ENCODE assay signal across 8 cellular contexts in genomic region chr10:60942604-60943269, GRCh38. TPM values are rescaled to one million over a fixed set of nuclear protein-coding genes. Genes with fewer than 3 reads are reported as not detected.
DNase-seq lines count a peak whose midpoint lies in the region; ATAC-seq and TF ChIP-seq lines count a peak whose summit lies in the region.

No MANE protein-coding gene starts in this region.

- H3K9me3 ChIP-seq in Peyer's patch (no peaks in the 10 kb centered on the region), right lobe of liver (no peaks in the 10 kb centered on the region)

- H3K27me3 ChIP-seq in Peyer's patch (no peaks in the 10 kb centered on the region), right lobe of liver (no peaks in the 10 kb centered on the region)

- H3K36me3 ChIP-seq in Peyer's patch (no peaks in the 10 kb centered on the region), right lobe of liver (no peaks in the 10 kb centered on the region)

- peak overlapping the region; percentile 77 to 97 (median 90) for H3K27ac ChIP-seq in Peyer's patch
- H3K27ac ChIP-seq in cingulate gyrus (ENCODE audit: low read depth, low read length), result peak overlapping the region; percentile 99
- peak overlapping the region; percentile 81 to 98 (median 86) for H3K27ac ChIP-seq in right lobe of liver
- peak overlapping the region; percentile 99 for H3K27ac ChIP-seq in substantia nigra (ENCODE audit: low read depth, low read length, poor library complexity, severe bottlenecking)

- 1% methylated on average over 13 of the region's 13 CpGs for WGBS in right lobe of liver (ENCODE audit: insufficient coverage, low coverage, low lambda C conversion rate, missing lambda C conversion rate)

- DNase-seq in NCI-H2227 (lab: John Stamatoyannopoulos, UW; ENCODE audit: unreplicated experiment) (peak; percentile 29), NCI-H2227 treated with DMSO at 0.1 percent for 48 hours (lab: John Stamatoyannopoulos, UW) (no peak), HFF-Myc (ENCODE audit: extremely low read depth, low read depth) (no peak), Peyer's patch (peak; percentile 51 to 82 (median 71)), right lobe of liver (peak; percentile 60 to 64 (median 61)), substantia nigra (lab: John Stamatoyannopoulos, UW) (peak in 39 of 49 donors; percentile 8 to 69 (median 33)), hepatic stellate cell (ENCODE audit: low spot score) (no peak)

- intact Hi-C loops in right lobe of liver (cut with DNase I), result loop anchor here in 1 of 2 donors (10.0 kb wide), 1 partner anchor 48 kb away; no protein-coding TSS in a partner anchor

- peak; percentile 42 to 57 (median 48) for ATAC-seq in right lobe of liver

- TF ChIP-seq CTCF in HFF-Myc (IDR thresholded peaks at IDR 0.05; ENCODE audit: low read depth, low read length, missing control alignments) (no peak), Peyer's patch (IDR thresholded peaks at IDR 0.05) (no peak), right lobe of liver (IDR thresholded peaks at IDR 0.05) (no peak)

- TF ChIP-seq POLR2A in Peyer's patch (IDR thresholded peaks at IDR 0.05) (no peak), right lobe of liver (IDR thresholded peaks at IDR 0.05) (no peak)

- peak overlapping the region; percentile 67 for H3K4me3 ChIP-seq in HFF-Myc (replicated peaks; ENCODE audit: low read depth, low read length)
- peak overlapping the region; percentile 57 to 86 (median 74) for H3K4me3 ChIP-seq in Peyer's patch
- H3K4me3 ChIP-seq in right lobe of liver, result peak overlapping the region; percentile 53 to 71 (median 63)

- H3K4me1 ChIP-seq in Peyer's patch (peaks cover 0 to 10% (median 3%) of the 10 kb centered on the region in 4 donors), right lobe of liver (peaks cover 0 to 17% (median 0%) of the 10 kb centered on the region in 4 donors)

RNA-seq across cellular contexts. Expression of gene RHOBTB1, which starts 1.2 kb away (rescaled TPM):
- total RNA-seq in Peyer's patch (10 to 100 TPM in 3 of 4 donors, 1 to 10 TPM in 1; 5.1 to 15.7 (median 12.6) TPM), right lobe of liver (1 to 10 TPM; 3.0 to 5.4 (median 4.4) TPM)

Comparison
In these comparisons a context has a peak if more than half of its experiments do, and no peak if none do; other contexts are left out.
1. DNase-seq: peak in NCI-H2227 (single experiment), Peyer's patch (3 of 3), right lobe of liver (3 of 3) and substantia nigra (39 of 49); none in NCI-H2227 treated with DMSO at 0.1 percent for 48 hours (single experiment), HFF-Myc (single experiment) and hepatic stellate cell (single experiment).
2. Peak in every context shown above with its lines, with median percentiles within 50 percentile points of each other: H3K4me3 ChIP-seq and H3K27ac ChIP-seq.